In the genomic region with DNA sequence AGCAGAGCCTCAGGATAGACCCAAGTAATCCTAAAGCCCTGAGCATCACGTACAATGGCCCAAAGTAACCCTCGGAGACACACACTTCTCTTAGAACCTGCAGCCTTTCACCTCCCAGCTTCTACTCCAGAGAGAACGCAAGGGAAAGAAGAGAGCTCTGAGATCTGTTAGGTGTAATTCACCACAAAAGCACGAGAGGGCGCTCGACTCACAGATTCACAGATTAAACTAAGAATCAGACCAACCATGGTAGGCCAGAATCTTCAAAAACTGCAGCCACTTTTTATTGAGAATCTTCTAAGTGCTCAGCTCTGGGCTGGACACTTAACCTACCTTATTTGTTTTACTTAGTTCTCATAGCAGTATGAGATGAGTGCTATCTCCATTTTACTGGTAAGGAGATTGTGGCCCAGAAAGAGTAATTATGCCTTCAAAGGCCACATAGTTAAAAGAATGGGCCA, we compare ENCODE assay signal across 8 cellular contexts. TPM values are rescaled to one million over a fixed set of nuclear protein-coding genes. Genes with fewer than 3 reads are reported as not detected.
A peak's percentile ranks its signal among the peaks of the same experiment; 100 is the strongest.
DNase-seq lines count a peak whose midpoint lies in the region; ATAC-seq, FAIRE-seq and TF ChIP-seq lines count a peak whose summit lies in the region.

No MANE protein-coding gene starts in this region.

- H3K4me1 ChIP-seq in breast epithelium (no peaks in the 10 kb centered on the region), small intestine (ENCODE audit: control insufficient read depth in 2 of 2, insufficient read depth in 1 of 2, low read depth in 1 of 2, low read length in 1 of 2) (peaks cover 0 to 2% of the 10 kb centered on the region in 2 donors)

- no peak for TF ChIP-seq POLR2A in breast epithelium (IDR thresholded peaks at IDR 0.05)

- peak; percentile 40 for ATAC-seq in HG02970 (IDR thresholded peaks at IDR 0.05; ENCODE audit: low FRiP score, unreplicated experiment)
- no peak for ATAC-seq in HG03469 (IDR thresholded peaks at IDR 0.05; ENCODE audit: unreplicated experiment)

- peak; percentile 90 for TF ChIP-seq CTCF in VCaP (conservative IDR thresholded peaks at IDR 0.05)
- peak; percentile 96 for TF ChIP-seq CTCF in breast epithelium (IDR thresholded peaks at IDR 0.05)

- H3K9me3 ChIP-seq in breast epithelium: no peaks in the 10 kb centered on the region
- no peaks in the 10 kb centered on the region for H3K9me3 ChIP-seq in small intestine (ENCODE audit: control insufficient read depth, low read depth)

- peaks cover 4 to 19% (median 14%) of the 10 kb centered on the region in 3 donors for H3K27me3 Mint-ChIP-seq in immature natural killer cell (ENCODE audit: low read depth in 3 of 3)

- intact Hi-C loops in breast epithelium (cut with DNase I; ENCODE audit: low total_unique reads): no loop called here

- whole genome bisulfite sequencing in small intestine, 3 donors: 0% methylated on average over 6 of the region's 6 CpGs

- peak overlapping the region; percentile 96 to 100 (median 98) for H3K27ac Mint-ChIP-seq in immature natural killer cell

- no peaks in the 10 kb centered on the region for H3K9me3 Mint-ChIP-seq in immature natural killer cell

- peak overlapping the region; percentile 74 to 88 (median 85) for H3K4me3 ChIP-seq in breast epithelium
- peak overlapping the region in 1 of 2 donors; percentile 82 for H3K4me3 ChIP-seq in small intestine (ENCODE audit: low read depth in 1 of 2, low read length in 2 of 2)

- FAIRE-seq in small intestine (lab: Jason Lieb, UNC): no peak

- no peaks in the 10 kb centered on the region for H3K27me3 ChIP-seq in breast epithelium
- H3K27me3 ChIP-seq in small intestine (ENCODE audit: control insufficient read depth in 2 of 2, insufficient read depth in 2 of 2, low read length in 2 of 2): no peaks in the 10 kb centered on the region

- H3K4me1 Mint-ChIP-seq in immature natural killer cell: peaks cover 34 to 45% of the 10 kb centered on the region in 2 donors

- H3K27ac ChIP-seq in VCaP: peak overlapping the region; percentile 97
- H3K27ac ChIP-seq in breast epithelium: peak overlapping the region; percentile 88 to 92
- H3K27ac ChIP-seq in small intestine (ENCODE audit: low read depth in 1 of 2, low read length in 1 of 2): peak overlapping the region; percentile 71

- DNase-seq in EH (ENCODE audit: low read depth) (peak; percentile 89), NCI-H2171 treated with DMSO at 0.1 percent for 48 hours (lab: John Stamatoyannopoulos, UW) (peak; percentile 82), breast epithelium (ENCODE audit: low spot score in 2 of 2) (peak; percentile 85 to 91), immature natural killer cell (peak; percentile 84 to 86 (median 84)), small intestine (peak; percentile 95)

- H3K36me3 Mint-ChIP-seq in immature natural killer cell: peaks cover 0 to 7% (median 0%) of the 10 kb centered on the region in 3 donors

- no peaks in the 10 kb centered on the region for H3K36me3 ChIP-seq in breast epithelium
- H3K36me3 ChIP-seq in small intestine (ENCODE audit: control insufficient read depth in 2 of 2, insufficient read depth in 2 of 2, low read length in 2 of 2): no peaks in the 10 kb centered on the region

- H3K4me3 Mint-ChIP-seq in immature natural killer cell: peak overlapping the region; percentile 95 to 99 (median 97)

RNA-seq across cellular contexts. Expression of a gene that starts 1.3 kb away (rescaled TPM):
- total RNA-seq in breast epithelium: 10 to 100 TPM; 65.4 to 89.9 (median 76.0) TPM
- polyA plus RNA-seq in immature natural killer cell (10 to 100 TPM; 27.7 to 76.6 (median 37.7) TPM), small intestine (10 to 100 TPM; 53.2 to 59.3 (median 55.0) TPM)

RNA-seq across cellular contexts. Expression of a gene that starts 12.4 kb away (rescaled TPM):
- 1 to 10 TPM; 1.1 to 5.4 (median 3.3) TPM for total RNA-seq in breast epithelium
- polyA plus RNA-seq in immature natural killer cell: 1 to 10 TPM in 1 of 3 donors, under 1 TPM in 1, not detected in 1; 0.63 to 1.7 TPM
- polyA plus RNA-seq in small intestine: 1 to 10 TPM; 3.8 to 6.3 (median 4.9) TPM

RNA-seq across cellular contexts. Expression of a gene that starts 35.0 kb away (rescaled TPM):
- 10 to 100 TPM in 2 of 3 donors, 1 to 10 TPM in 1; 4.0 to 17.0 (median 10.8) TPM for total RNA-seq in breast epithelium
- polyA plus RNA-seq in immature natural killer cell (1 to 10 TPM in 2 of 3 donors, under 1 TPM in 1; 0.66 to 2.1 (median 1.4) TPM), small intestine (10 to 100 TPM; 11.6 to 12.1 (median 11.9) TPM)

Comparison
In these comparisons a context has a peak if more than half of its experiments do, and no peak if none do; other contexts are left out.
1. RNA of a gene that starts 35.0 kb away (polyA plus RNA-seq): 11.6 to 12.1 TPM in small intestine; 0.66 to 2.1 TPM in immature natural killer cell; every median in the first group is over 4 times any median in the second.
2. Peak in every context shown above with its lines, with median percentiles within 50 percentile points of each other: DNase-seq and H3K27ac ChIP-seq.